Comparison of ENCODE assay signal across 28 cellular contexts in genomic region chr13:50404769-50405168, GRCh38.
"Had no signal": no experiment of that assay in that cellular context is flagged by ENCODE, and none has a peak within 500 bp of the region (broad histone marks: within the 10 kb centered on the region; RNA-seq: fewer than 3 reads in every experiment).

No MANE protein-coding gene starts in this region.

- H3K4me1 Mint-ChIP-seq: natural killer cell; stimulated activated effector memory CD8-positive, alpha-beta T cell treated with anti-CD3 and anti-CD28 coated beads, Interleukin-12 subunit alpha, Interleukin-12 subunit beta, amount 100 ng/mL, for 72 hours had no signal

- H3K9me3 ChIP-seq: ovary, prostate gland, right lobe of liver, sigmoid colon, stomach, thoracic aorta, tibial artery, transverse colon, upper lobe of right lung, uterus had no signal

- H2AFZ ChIP-seq: neural progenitor cell, parathyroid adenoma had no signal

- H3K4me1 ChIP-seq: parathyroid adenoma, prostate gland, right lobe of liver, stomach, upper lobe of right lung, uterus had no signal

- H3K36me3 Mint-ChIP-seq: natural killer cell; neural progenitor cell; stimulated activated effector memory CD8-positive, alpha-beta T cell treated with anti-CD3 and anti-CD28 coated beads, Interleukin-12 subunit alpha, Interleukin-12 subunit beta, amount 100 ng/mL, for 72 hours; stimulated activated naive B cell treated with anti-CD40 and anti-IgM and Interleukin-4, amounts not matched to agents 10 μg/mL and 1 μg/mL and 100 μg/mL, for 72 hours; type B pancreatic cell had no signal

- H3K27ac ChIP-seq: neural progenitor cell, ovary, parathyroid adenoma, prostate gland, right lobe of liver, sigmoid colon, stomach, thoracic aorta, tibial artery, transverse colon, upper lobe of right lung, uterus had no signal

- H3K4me3 ChIP-seq: neural progenitor cell, ovary, prostate gland, right lobe of liver, sigmoid colon, stomach, thoracic aorta, tibial artery, transverse colon, upper lobe of right lung, uterus had no signal

- H3K4me2 ChIP-seq: neural progenitor cell had no signal

- H3K9me3 Mint-ChIP-seq: naive thymus-derived CD4-positive, alpha-beta T cell; natural killer cell; nephron; neural progenitor cell; stimulated activated effector memory CD8-positive, alpha-beta T cell treated with anti-CD3 and anti-CD28 coated beads, Interleukin-12 subunit alpha, Interleukin-12 subunit beta, amount 100 ng/mL, for 72 hours; stimulated activated naive CD8-positive, alpha-beta T cell treated with anti-CD3 and anti-CD28 coated beads, Interleukin-15, Interleukin-2, amounts not matched to agents 100 ng/mL and 50 ng/mL, for 24 hours had no signal

- H3K27me3 Mint-ChIP-seq: type B pancreatic cell had no signal

- H3K4me3 Mint-ChIP-seq: naive thymus-derived CD4-positive, alpha-beta T cell; natural killer cell; nephron; neural progenitor cell; stimulated activated effector memory CD8-positive, alpha-beta T cell treated with anti-CD3 and anti-CD28 coated beads, Interleukin-12 subunit alpha, Interleukin-12 subunit beta, amount 100 ng/mL, for 72 hours; stimulated activated naive B cell treated with anti-CD40 and anti-IgM and Interleukin-4, amounts not matched to agents 10 μg/mL and 1 μg/mL and 100 μg/mL, for 72 hours; stimulated activated naive CD8-positive, alpha-beta T cell treated with anti-CD3 and anti-CD28 coated beads, Interleukin-15, Interleukin-2, amounts not matched to agents 100 ng/mL and 50 ng/mL, for 24 hours; type B pancreatic cell had no signal

- H3K9ac ChIP-seq: neural progenitor cell, parathyroid adenoma had no signal

- H3K27me3 ChIP-seq: neural progenitor cell, ovary, right lobe of liver, sigmoid colon, stomach, tibial artery, transverse colon, upper lobe of right lung, uterus had no signal

- H3K79me2 ChIP-seq: parathyroid adenoma had no signal

- DNase-seq: naive thymus-derived CD4-positive, alpha-beta T cell; natural killer cell; occipital lobe; ovary; posterior cingulate gyrus; right cardiac atrium; right lobe of liver; sigmoid colon; small intestine; stimulated activated CD4-positive, alpha-beta T cell treated with anti-CD3 and anti-CD28 coated beads, Interleukin-15, amount 100 ng/mL, for 24 hours; stimulated activated CD4-positive, alpha-beta T cell treated with anti-CD3 and anti-CD28 coated beads, Interleukin-2, amount 100 ng/mL, for 24 hours; stimulated activated CD4-positive, alpha-beta T cell treated with anti-CD3 and anti-CD28 coated beads, Interleukin-2, amount 100 ng/mL, for 48 hours; stimulated activated CD4-positive, alpha-beta T cell treated with anti-CD3 and anti-CD28 coated beads, Interleukin-4, amount 100 ng/mL, for 24 hours; stimulated activated naive B cell treated with anti-CD40 and anti-IgM and Interleukin-4, amounts not matched to agents 10 μg/mL and 1 μg/mL and 100 μg/mL, for 72 hours; stimulated activated naive CD4-positive, alpha-beta T cell treated with Interleukin-2 at 50 U/mL for 16 hours; stomach; tibial artery; transverse colon; upper lobe of right lung; uterus had no signal

- H3K36me3 ChIP-seq: neural progenitor cell, ovary, prostate gland, right lobe of liver, sigmoid colon, stomach, thoracic aorta, tibial artery, transverse colon, upper lobe of right lung, uterus had no signal

- H3K27ac Mint-ChIP-seq: naive thymus-derived CD4-positive, alpha-beta T cell; natural killer cell; nephron; neural progenitor cell; stimulated activated effector memory CD8-positive, alpha-beta T cell treated with anti-CD3 and anti-CD28 coated beads, Interleukin-12 subunit alpha, Interleukin-12 subunit beta, amount 100 ng/mL, for 72 hours; stimulated activated naive B cell treated with anti-CD40 and anti-IgM and Interleukin-4, amounts not matched to agents 10 μg/mL and 1 μg/mL and 100 μg/mL, for 72 hours; stimulated activated naive CD8-positive, alpha-beta T cell treated with anti-CD3 and anti-CD28 coated beads, Interleukin-15, Interleukin-2, amounts not matched to agents 100 ng/mL and 50 ng/mL, for 24 hours; type B pancreatic cell had no signal
